Comparison of ENCODE assay signal across 10 cellular contexts in genomic region chr18:76133873-76134272, GRCh38.
"Had no signal": no experiment of that assay in that cellular context is flagged by ENCODE, and none has a peak within 500 bp of the region (broad histone marks: within the 10 kb centered on the region; RNA-seq: fewer than 3 reads in every experiment).

No MANE protein-coding gene starts in this region.

- H3K36me3 Mint-ChIP-seq: IgD-negative memory B cell had no signal

- H3K9me3 ChIP-seq: HAP-1 had no signal

- H3K4me3 ChIP-seq: GM23248, HAP-1 had no signal

- H3K36me3 ChIP-seq: HAP-1 had no signal

- H3K27ac ChIP-seq: GM23248, HL-60, KMS-11 had no signal

- DNase-seq: GM23248, GOT3, H7, KBM-7 had no signal

- ATAC-seq: HCT116, HepG2 had no signal

- H3K4me1 ChIP-seq: HAP-1 had no signal

- H3K4me1 Mint-ChIP-seq: IgD-negative memory B cell had no signal

- FAIRE-seq: HepG2 had no signal

- H3K27me3 Mint-ChIP-seq: IgD-negative memory B cell had no signal

- H3K4me2 ChIP-seq: KMS-11 had no signal

- H3K4me3 Mint-ChIP-seq: IgD-negative memory B cell had no signal

- H3K9ac ChIP-seq: GM23248, KMS-11 had no signal

- H3K27ac Mint-ChIP-seq: IgD-negative memory B cell had no signal
